Comparison of ENCODE assay signal across 11 cellular contexts in the genomic region with DNA sequence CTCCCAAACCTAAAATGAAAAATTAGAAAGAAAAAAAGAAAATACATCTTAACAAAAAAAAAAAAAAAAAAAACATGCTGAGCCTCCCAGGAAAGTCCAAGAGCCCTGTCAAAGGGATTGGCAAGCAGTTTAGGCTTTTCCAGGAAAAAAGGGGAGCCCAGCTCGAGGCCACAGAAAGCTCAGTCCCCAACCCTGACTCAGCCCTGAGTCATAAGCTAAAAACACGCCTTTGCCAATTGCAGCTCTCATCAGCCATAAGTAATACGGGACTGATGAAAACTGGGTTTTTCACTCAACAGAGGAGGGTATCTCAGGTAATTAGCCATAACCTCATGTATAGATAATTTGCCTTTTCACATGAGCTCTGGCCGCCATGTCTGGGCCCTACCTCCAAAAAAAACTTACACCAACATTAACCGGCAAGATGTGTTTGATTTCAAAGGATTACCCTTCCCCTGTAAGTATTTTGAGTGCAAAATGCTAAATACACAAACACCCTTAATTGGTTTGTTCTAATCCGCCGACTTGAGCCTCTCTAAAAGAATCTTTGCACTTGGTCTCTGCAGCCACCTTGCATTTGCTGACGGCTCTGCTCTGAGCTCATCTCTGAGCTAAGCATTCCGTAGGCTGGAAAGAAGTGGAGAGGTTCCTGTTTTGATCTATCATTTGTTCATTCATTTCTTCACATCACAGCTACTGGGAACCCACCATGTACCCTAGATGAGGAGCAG.
DNase-seq lines count a peak whose midpoint lies in the region; ATAC-seq, FAIRE-seq and TF ChIP-seq lines count a peak whose summit lies in the region.
"Had no signal": no experiment of that assay in that cellular context is flagged by ENCODE, and none has a peak within 500 bp of the region (broad histone marks: within the 10 kb centered on the region; RNA-seq: fewer than 3 reads in every experiment).

No MANE protein-coding gene starts in this region.

- peak; percentile 67 for FAIRE-seq in RCC 7860 (lab: Jason Lieb, UNC)
- FAIRE-seq: HTR-8/SVneo had no signal

- H3K4me1 ChIP-seq in thoracic aorta (ENCODE audit: control insufficient read depth in 1 of 2, low read depth in 2 of 2): peaks cover 11 to 16% of the 10 kb centered on the region in 2 donors

- no peaks in the 10 kb centered on the region for H3K9me3 ChIP-seq in thoracic aorta
- H3K9me3 ChIP-seq: lower lobe of right lung had no signal

- H3K36me3 ChIP-seq in thoracic aorta: no peaks in the 10 kb centered on the region
- H3K36me3 ChIP-seq: lower lobe of right lung had no signal

- H3K4me1 Mint-ChIP-seq in activated T-cell treated with anti-CD3 and anti-CD28 coated beads, Interleukin-2, amount 50 U/mL, for 72 hours (ENCODE audit: low read depth): peaks cover 26% of the 10 kb centered on the region
- peaks cover 1% of the 10 kb centered on the region for H3K4me1 Mint-ChIP-seq in activated T-cell treated with anti-CD3 and anti-CD28 coated beads, Interleukin-2, amount 50 U/mL, for 4 hours (ENCODE audit: low read depth)

- peaks cover 4% of the 10 kb centered on the region for H3K27me3 Mint-ChIP-seq in activated T-cell treated with anti-CD3 and anti-CD28 coated beads, Interleukin-2, amount 50 U/mL, for 72 hours (ENCODE audit: low read depth)
- no peaks in the 10 kb centered on the region for H3K27me3 Mint-ChIP-seq in activated T-cell treated with anti-CD3 and anti-CD28 coated beads, Interleukin-2, amount 50 U/mL, for 4 hours (ENCODE audit: low read depth)

- TF ChIP-seq CTCF in thoracic aorta (IDR thresholded peaks at IDR 0.05) (no peak), GM13976 (IDR thresholded peaks at IDR 0.05; ENCODE audit: borderline replicate concordance, control extremely low read depth, extremely low read depth, insufficient read depth, missing control alignments) (no peak)

- ATAC-seq in activated T-cell treated with anti-CD3 and anti-CD28 coated beads, Interleukin-2, amount 50 U/mL, for 72 hours (replicated peaks in 1 of 2): peak; percentile 64 to 82
- ATAC-seq in activated T-cell treated with anti-CD3 and anti-CD28 coated beads, Interleukin-2, amount 50 U/mL, for 4 hours: no peak
- peak; percentile 78 for ATAC-seq in thoracic aorta (ENCODE audit: insufficient number of reproducible peaks, low FRiP score, low read depth)

- H3K36me3 Mint-ChIP-seq in activated T-cell treated with anti-CD3 and anti-CD28 coated beads, Interleukin-2, amount 50 U/mL, for 72 hours (ENCODE audit: insufficient read depth in 2 of 2): no peaks in the 10 kb centered on the region
- no peaks in the 10 kb centered on the region for H3K36me3 Mint-ChIP-seq in activated T-cell treated with anti-CD3 and anti-CD28 coated beads, Interleukin-2, amount 50 U/mL, for 4 hours (ENCODE audit: insufficient read depth)

- H3K9me3 Mint-ChIP-seq in activated T-cell treated with anti-CD3 and anti-CD28 coated beads, Interleukin-2, amount 50 U/mL, for 72 hours: no peaks in the 10 kb centered on the region
- no peaks in the 10 kb centered on the region for H3K9me3 Mint-ChIP-seq in activated T-cell treated with anti-CD3 and anti-CD28 coated beads, Interleukin-2, amount 50 U/mL, for 4 hours

- no peak overlapping the region for H3K4me3 ChIP-seq in thoracic aorta
- H3K4me3 ChIP-seq: lower lobe of right lung had no signal

- in situ Hi-C loops in GM13976 (cut with MboI; ENCODE audit: low sequenced_read_pairs, unreplicated experiment): no loop called here

- no peak overlapping the region for H3K4me3 Mint-ChIP-seq in activated T-cell treated with anti-CD3 and anti-CD28 coated beads, Interleukin-2, amount 50 U/mL, for 72 hours
- H3K4me3 Mint-ChIP-seq in activated T-cell treated with anti-CD3 and anti-CD28 coated beads, Interleukin-2, amount 50 U/mL, for 4 hours: no peak overlapping the region

- H3K27ac Mint-ChIP-seq in activated T-cell treated with anti-CD3 and anti-CD28 coated beads, Interleukin-2, amount 50 U/mL, for 72 hours: no peak overlapping the region

- H3K27ac ChIP-seq in thoracic aorta: no peak overlapping the region
- H3K27ac ChIP-seq: lower lobe of right lung had no signal

- peak; percentile 28 to 31 for DNase-seq in activated T-cell treated with anti-CD3 and anti-CD28 coated beads, Interleukin-2, amount 50 U/mL, for 72 hours
- DNase-seq in activated T-cell treated with anti-CD3 and anti-CD28 coated beads, Interleukin-2, amount 50 U/mL, for 4 hours: no peak
- DNase-seq in RCC 7860 (ENCODE audit: low spot score): peak; percentile 10
- peak; percentile 1 for DNase-seq in fibroblast of peridontal ligament (ENCODE audit: extremely low read depth)
- peak; percentile 26 for DNase-seq in thoracic aorta (ENCODE audit: low spot score)
- DNase-seq in GM13976 (ENCODE audit: low spot score): no peak
- DNase-seq in hippocampal formation (lab: John Stamatoyannopoulos, UW): no peak
- DNase-seq in NCI-H146 treated with DMSO at 0.1 percent for 48 hours (lab: John Stamatoyannopoulos, UW; ENCODE audit: unreplicated experiment): no peak
- DNase-seq: lower lobe of right lung, NCI-H2107 had no signal

- no peaks in the 10 kb centered on the region for H3K27me3 ChIP-seq in thoracic aorta (replicated peaks; ENCODE audit: insufficient read depth)

Comparison
In these comparisons a context has a peak if more than half of its experiments do, and no peak if none do; other contexts are left out.
1. ATAC-seq: peak in activated T-cell treated with anti-CD3 and anti-CD28 coated beads, Interleukin-2, amount 50 U/mL, for 72 hours (2 of 2) and thoracic aorta (single experiment); none in activated T-cell treated with anti-CD3 and anti-CD28 coated beads, Interleukin-2, amount 50 U/mL, for 4 hours (0 of 2).
2. DNase-seq: peak in activated T-cell treated with anti-CD3 and anti-CD28 coated beads, Interleukin-2, amount 50 U/mL, for 72 hours (2 of 2), RCC 7860 (single experiment), fibroblast of peridontal ligament (single experiment) and thoracic aorta (single experiment); none in activated T-cell treated with anti-CD3 and anti-CD28 coated beads, Interleukin-2, amount 50 U/mL, for 4 hours (single experiment), GM13976 (single experiment), hippocampal formation (0 of 2) and NCI-H146 treated with DMSO at 0.1 percent for 48 hours (single experiment).